ENCODE assay signal across 1 cellular context in genomic region chr10:116892873-116893685, GRCh38.
TF ChIP-seq lines count a peak whose summit lies in the region.

No MANE protein-coding gene starts in this region.

TF ChIP-seq in HEK293, 187 proteins besides CTCF, POLR2A, EP300 and RAD21 (continued from another document):
- TF ChIP-seq PRDM4 (tag by site-specific recombination; IDR thresholded peaks at IDR 0.05): no peak
- 0 out of 2 replicates have a peak, but pooled peaks have one; percentile 23 for TF ChIP-seq OVOL3 (tag by site-specific recombination; IDR thresholded peaks at IDR 0.05)
- no peak for TF ChIP-seq ZNF280C (tag by site-specific recombination; IDR thresholded peaks at IDR 0.05)
- peak; percentile 83 for TF ChIP-seq ZBTB17 (tag by site-specific recombination; IDR thresholded peaks at IDR 0.05)
- no peak for TF ChIP-seq ZNF292 (tag by site-specific recombination; IDR thresholded peaks at IDR 0.05; ENCODE audit: borderline replicate concordance, low read depth)
- TF ChIP-seq ZNF398 (tag by site-specific recombination; IDR thresholded peaks at IDR 0.05): peak; percentile 33; the same call in 1 of the 2 replicates
- TF ChIP-seq ZFP37 (tag by site-specific recombination; IDR thresholded peaks at IDR 0.05): no peak
- TF ChIP-seq WT1 (tag by site-specific recombination; IDR thresholded peaks at IDR 0.05): 0 out of 2 replicates have a peak, but pooled peaks have one; percentile 29
- 0 out of 2 replicates have a peak, but pooled peaks have one; percentile 15 for TF ChIP-seq ZNF501 (tag by site-specific recombination; IDR thresholded peaks at IDR 0.05)
- TF ChIP-seq PRDM6 (tag by site-specific recombination; IDR thresholded peaks at IDR 0.05): peak; percentile 93
- no peak for TF ChIP-seq ZBTB11 (tag by site-specific recombination; conservative IDR thresholded peaks at IDR 0.05; ENCODE audit: low read depth)
- 0 out of 2 replicates have a peak, but pooled peaks have one; percentile 14 for TF ChIP-seq TCF7L2 (IDR thresholded peaks at IDR 0.05; ENCODE audit: borderline replicate concordance, low read depth, low read length)
- no peak for TF ChIP-seq ZNF426 (tag by site-specific recombination; IDR thresholded peaks at IDR 0.05)
- peak; percentile 46 for TF ChIP-seq OSR2 (tag by site-specific recombination; IDR thresholded peaks at IDR 0.05)
- TF ChIP-seq ZNF561 (tag by site-specific recombination; IDR thresholded peaks at IDR 0.05; ENCODE audit: borderline replicate concordance): no peak
- TF ChIP-seq YY1 (tag by site-specific recombination; IDR thresholded peaks at IDR 0.05): no peak
- no peak for TF ChIP-seq KLF8 (tag by site-specific recombination; IDR thresholded peaks at IDR 0.05)
- TF ChIP-seq SP2 (tag by site-specific recombination; IDR thresholded peaks at IDR 0.05): no peak
